Comparison of ENCODE assay signal across 11 cellular contexts in the genomic region with DNA sequence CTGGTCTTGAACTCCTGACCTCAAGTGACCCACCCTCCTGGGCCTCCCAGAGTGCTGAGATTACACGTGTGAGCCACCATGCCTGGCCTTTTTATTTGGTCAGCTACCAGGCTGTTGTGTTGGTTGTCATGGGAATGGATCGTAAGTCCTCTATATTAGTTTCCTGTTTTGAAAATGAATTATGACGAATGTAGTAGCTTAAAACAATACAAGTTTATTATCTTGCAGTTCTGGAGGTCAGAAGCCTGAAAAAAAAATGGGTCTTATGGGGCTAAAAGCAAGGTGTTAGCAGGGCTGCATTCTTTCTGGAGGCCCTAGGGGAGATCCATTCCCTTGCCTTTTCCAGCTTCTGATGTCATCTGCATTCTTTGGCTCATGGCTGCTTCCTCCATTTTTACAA. TPM values are rescaled to one million over a fixed set of nuclear protein-coding genes. Genes with fewer than 3 reads are reported as not detected.
DNase-seq lines count a peak whose midpoint lies in the region; ATAC-seq and TF ChIP-seq lines count a peak whose summit lies in the region.
"Had no signal": no experiment of that assay in that cellular context is flagged by ENCODE, and none has a peak within 500 bp of the region (broad histone marks: within the 10 kb centered on the region; RNA-seq: fewer than 3 reads in every experiment).

No MANE protein-coding gene starts in this region.

- POLR2A ChIA-PET in CD8-positive, alpha-beta T cell (lab: Charles Lee), result interaction anchor here (1.3 to 1.9 kb wide), 2 partner anchors 17 to 34 kb away, joined by 4 to 6 read pairs; no protein-coding TSS in a partner anchor

- no peak overlapping the region for H2AK5ac ChIP-seq in mesenchymal stem cell (ENCODE audit: low read length, severe bottlenecking)

- no peak for DNase-seq in CD8-positive, alpha-beta T cell
- DNase-seq in HT1080 (ENCODE audit: low read depth) (peak; percentile 23), dermis microvascular lymphatic vessel endothelial cell (ENCODE audit: low read depth in 2 of 2) (peak; percentile 98), mesenchymal stem cell (peak; percentile 6), NCI-H345 (lab: John Stamatoyannopoulos, UW) (no peak), posterior vena cava (ENCODE audit: low spot score) (no peak)
- DNase-seq: amniotic stem cell, hypothalamus, NCI-H82, sigmoid colon had no signal

- H3K9me3 Mint-ChIP-seq in CD8-positive, alpha-beta T cell, result no peaks in the 10 kb centered on the region

- H3K4me2 ChIP-seq in mesenchymal stem cell (ENCODE audit: low read length, poor library complexity, severe bottlenecking), result no peak overlapping the region

- H2BK15ac ChIP-seq in mesenchymal stem cell (ENCODE audit: low read depth, poor library complexity, severe bottlenecking), result no peak overlapping the region

- no peak overlapping the region for H3K27ac ChIP-seq in CD8-positive, alpha-beta T cell (ENCODE audit: low read depth, low read length)
- no peak overlapping the region for H3K27ac ChIP-seq in mesenchymal stem cell (ENCODE audit: low read length, poor library complexity, severe bottlenecking)

- no peaks in the 10 kb centered on the region for H3K79me1 ChIP-seq in mesenchymal stem cell (replicated peaks; ENCODE audit: low read length, poor library complexity, severe bottlenecking)

- H3K27me3 Mint-ChIP-seq in CD8-positive, alpha-beta T cell (ENCODE audit: low read depth), result no peaks in the 10 kb centered on the region

- H3K4me1 Mint-ChIP-seq in CD8-positive, alpha-beta T cell (ENCODE audit: low read depth), result peaks cover 50% of the 10 kb centered on the region

- no peaks in the 10 kb centered on the region for H3K36me3 Mint-ChIP-seq in CD8-positive, alpha-beta T cell

- no peak overlapping the region for H2AFZ ChIP-seq in mesenchymal stem cell (ENCODE audit: low read depth, low read length)

- peak overlapping the region; percentile 11 for H3K9ac ChIP-seq in mesenchymal stem cell (ENCODE audit: low read length)

- H3K4ac ChIP-seq in mesenchymal stem cell (ENCODE audit: low read depth in 1 of 2, low read length in 2 of 2), result no peak overlapping the region

- H4K91ac ChIP-seq in mesenchymal stem cell (ENCODE audit: low read length), result no peak overlapping the region

- CTCF ChIA-PET in CD8-positive, alpha-beta T cell (lab: Charles Lee), result interaction anchor here (0.7 to 1.0 kb wide), 3 partner anchors 26 to 40 kb away, joined by 3 read pairs; no protein-coding TSS in a partner anchor

- no peak overlapping the region for H3K23ac ChIP-seq in mesenchymal stem cell (ENCODE audit: low read length in 2 of 2)

- whole genome bisulfite sequencing in mesenchymal stem cell, result 55% methylated on average over 3 of the region's 3 CpGs

- H3K9me3 ChIP-seq in CD8-positive, alpha-beta T cell (ENCODE audit: low read length), result no peaks in the 10 kb centered on the region
- no peaks in the 10 kb centered on the region for H3K9me3 ChIP-seq in mesenchymal stem cell (ENCODE audit: control insufficient read depth, low read length)
- H3K9me3 ChIP-seq: sigmoid colon had no signal

- no peak overlapping the region for H3K14ac ChIP-seq in mesenchymal stem cell (ENCODE audit: low read length in 2 of 2)

- peaks cover 34% of the 10 kb centered on the region for H3K4me1 ChIP-seq in CD8-positive, alpha-beta T cell (ENCODE audit: insufficient read depth, low read length)
- H3K4me1 ChIP-seq in mesenchymal stem cell (ENCODE audit: control insufficient read depth, insufficient read depth, low read depth, low read length), result peaks cover 2% of the 10 kb centered on the region

- H2BK12ac ChIP-seq in mesenchymal stem cell (ENCODE audit: low read length in 2 of 2), result no peak overlapping the region

- H3K18ac ChIP-seq in mesenchymal stem cell (ENCODE audit: low read depth in 1 of 2, low read length in 2 of 2), result no peak overlapping the region

- no peak overlapping the region for H2BK5ac ChIP-seq in mesenchymal stem cell (ENCODE audit: low read depth, low read length, poor library complexity, severe bottlenecking)

- no peak overlapping the region for H3K4me3 Mint-ChIP-seq in CD8-positive, alpha-beta T cell

- H3K36me3 ChIP-seq in CD8-positive, alpha-beta T cell (ENCODE audit: insufficient read depth, low read length), result no peaks in the 10 kb centered on the region
- H3K36me3 ChIP-seq in mesenchymal stem cell (ENCODE audit: control insufficient read depth in 1 of 2, insufficient read depth in 2 of 2, low read depth in 1 of 2, low read length in 2 of 2), result no peaks in the 10 kb centered on the region
- H3K36me3 ChIP-seq: sigmoid colon had no signal

- peak overlapping the region; percentile 94 for H3K27ac Mint-ChIP-seq in CD8-positive, alpha-beta T cell

- no peak overlapping the region for H4K8ac ChIP-seq in mesenchymal stem cell (ENCODE audit: low read length)

- no peak for ATAC-seq in CD8-positive, alpha-beta T cell
- no peak for ATAC-seq in HG03045 (IDR thresholded peaks at IDR 0.05; ENCODE audit: unreplicated experiment)

- H3K27me3 ChIP-seq in CD8-positive, alpha-beta T cell (ENCODE audit: insufficient read depth, low read length), result no peaks in the 10 kb centered on the region
- H3K27me3 ChIP-seq in mesenchymal stem cell (ENCODE audit: control insufficient read depth in 1 of 2, insufficient read depth in 1 of 2, low read length in 2 of 2), result peaks cover 10% of the 10 kb centered on the region in 2 experiments
- H3K27me3 ChIP-seq: sigmoid colon had no signal

- intact Hi-C loops in CD8-positive, alpha-beta T cell (cut with DNase I, micrococcal nuclease), result no loop called here
- intact Hi-C loops in posterior vena cava (cut with DNase I), result no loop called here

- H2BK120ac ChIP-seq in mesenchymal stem cell (ENCODE audit: low read depth, low read length), result no peak overlapping the region

- H3K4me3 ChIP-seq in CD8-positive, alpha-beta T cell (ENCODE audit: low read depth, low read length), result no peak overlapping the region
- H3K4me3 ChIP-seq in mesenchymal stem cell (ENCODE audit: insufficient read depth in 1 of 2, low read depth in 1 of 2, low read length in 2 of 2), result no peak overlapping the region
- H3K4me3 ChIP-seq: sigmoid colon had no signal

- TF ChIP-seq CTCF in CD8-positive, alpha-beta T cell (IDR thresholded peaks at IDR 0.05), result no peak

RNA-seq across cellular contexts. Expression of a gene that starts 25.1 kb away (rescaled TPM):
- 100 to 1,000 TPM; 275 to 296 TPM for total RNA-seq in CD8-positive, alpha-beta T cell
- total RNA-seq in HT1080 (2014; rRNA removed; shearing (Covaris generic)), result 36.8 and 39.0 TPM in 2 replicates
- 7.0 and 13.8 TPM in 2 replicates for polyA plus RNA-seq in HT1080 (2015; cell fraction: cytosol; rRNA removed)
- 59.3 and 61.5 TPM in 2 replicates for polyA plus RNA-seq in HT1080 (2015; cell fraction: nucleus; rRNA removed)
- total RNA-seq in dermis microvascular lymphatic vessel endothelial cell, result 148 and 273 TPM in 2 replicates
- polyA plus RNA-seq in mesenchymal stem cell (2013, experiment 1 of 2), result 10.2 TPM
- polyA plus RNA-seq in mesenchymal stem cell (2013, experiment 2 of 2), result 9.1 TPM
- 10 to 100 TPM; 81.3 to 82.3 TPM for total RNA-seq in posterior vena cava

Comparison
In these comparisons a context has a peak if more than half of its experiments do, and no peak if none do; other contexts are left out.
1. DNase-seq: peak in HT1080 (single experiment), dermis microvascular lymphatic vessel endothelial cell (2 of 2) and mesenchymal stem cell (single experiment); none in CD8-positive, alpha-beta T cell (0 of 7), NCI-H345 (single experiment) and posterior vena cava (single experiment).